ENCODE assay signal across 7 cellular contexts in the genomic region with DNA sequence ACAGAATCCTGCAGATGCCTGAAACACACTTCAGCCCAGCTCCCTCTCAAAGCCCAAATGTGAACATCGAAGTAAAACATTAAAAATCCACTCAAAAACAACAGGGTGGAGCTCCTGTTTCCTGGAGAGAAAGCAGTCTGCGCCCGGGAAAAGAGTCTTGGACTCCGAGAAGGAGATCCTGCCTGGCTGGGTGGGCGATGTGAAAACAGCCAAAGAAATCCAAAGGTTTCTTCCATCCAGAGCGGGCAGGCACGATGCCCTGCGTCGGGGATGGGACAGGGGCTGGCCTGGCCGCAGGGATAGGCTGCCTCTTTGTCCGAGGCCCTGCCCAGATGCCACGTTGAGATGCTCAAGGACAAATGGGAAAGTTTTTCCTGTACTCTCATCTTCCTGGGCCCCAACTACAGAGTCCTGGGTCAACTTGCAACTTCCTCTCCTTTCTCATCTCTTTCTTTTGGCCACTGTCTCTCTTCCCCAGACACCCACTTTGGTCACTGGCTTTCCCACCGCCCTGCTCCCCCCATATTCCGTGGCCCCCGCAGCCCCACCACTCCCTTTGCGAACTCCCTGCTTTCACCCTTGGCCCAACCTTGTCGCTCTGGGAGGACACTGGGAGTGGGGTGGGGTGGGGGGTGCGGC. TPM values are rescaled to one million over a fixed set of nuclear protein-coding genes. Genes with fewer than 3 reads are reported as not detected.
DNase-seq lines count a peak whose midpoint lies in the region; ATAC-seq, FAIRE-seq and TF ChIP-seq lines count a peak whose summit lies in the region.

No MANE protein-coding gene starts in this region.

- intact Hi-C loops in adrenal gland (cut with DNase I) = no loop called here

- DNase-seq in NCI-H146 treated with DMSO at 0.1 percent for 48 hours (lab: John Stamatoyannopoulos, UW; ENCODE audit: unreplicated experiment) = peak; percentile 29
- peak; percentile 81 to 93 (median 92) for DNase-seq in adrenal gland
- peak; percentile 90 to 95 for DNase-seq in cardiac muscle cell (ENCODE audit: low read depth in 1 of 2, low spot score in 1 of 2)
- peak; percentile 64 for DNase-seq in occipital lobe (lab: John Stamatoyannopoulos, UW)
- no peak for DNase-seq in NCI-H2081 treated with DMSO at 0.1 percent for 48 hours (lab: John Stamatoyannopoulos, UW)

- no peak for TF ChIP-seq CTCF in adrenal gland (IDR thresholded peaks at IDR 0.05)
- TF ChIP-seq CTCF in cardiac muscle cell (IDR thresholded peaks at IDR 0.05; ENCODE audit: low read depth, low read length) = no peak

- TF ChIP-seq POLR2A in adrenal gland (IDR thresholded peaks at IDR 0.05) = peak in 1 of 2 donors; percentile 64

- H3K4me1 ChIP-seq in adrenal gland (replicated peaks in 1 of 2) = peaks cover 12 to 51% of the 10 kb centered on the region in 2 donors
- peaks cover 20% of the 10 kb centered on the region for H3K4me1 ChIP-seq in cardiac muscle cell (ENCODE audit: low read depth)

- H3K27me3 ChIP-seq in adrenal gland = no peaks in the 10 kb centered on the region
- no peaks in the 10 kb centered on the region for H3K27me3 ChIP-seq in cardiac muscle cell

- WGBS in adrenal gland, 4 donors = 3 to 7% (median 4%) methylated on average over 12 to 18 of the region's 18 CpGs

- peak overlapping the region; percentile 84 to 99 (median 95) for H3K27ac ChIP-seq in adrenal gland
- peak overlapping the region; percentile 69 for H3K27ac ChIP-seq in cardiac muscle cell

- H3K36me3 ChIP-seq in adrenal gland (replicated peaks in 1 of 2) (no peaks in the 10 kb centered on the region), cardiac muscle cell (no peaks in the 10 kb centered on the region)

- ATAC-seq in GM21515 (IDR thresholded peaks at IDR 0.05; ENCODE audit: unreplicated experiment) = no peak

- H3K4me3 ChIP-seq in adrenal gland = peak overlapping the region; percentile 50 to 93 (median 81)
- peak overlapping the region; percentile 65 for H3K4me3 ChIP-seq in cardiac muscle cell

- H3K9me3 ChIP-seq in adrenal gland (replicated peaks in 1 of 3) (no peaks in the 10 kb centered on the region), cardiac muscle cell (ENCODE audit: low read depth) (no peaks in the 10 kb centered on the region)

- peak; percentile 93 for FAIRE-seq in G401.6 (lab: Jason Lieb, UNC)

RNA-seq across cellular contexts. Expression of a gene that starts 0.6 kb away (rescaled TPM):
- total RNA-seq in adrenal gland = 100 to 1,000 TPM in 1 of 8 donors, 10 to 100 TPM in 7; 26.4 to 148 (median 51.0) TPM
- 10 to 100 TPM; 19.3 to 38.2 (median 23.5) TPM for polyA plus RNA-seq in adrenal gland
- total RNA-seq in cardiac muscle cell = 39.8 and 76.7 TPM in 2 replicates
- 57.5 and 72.5 TPM in 2 replicates for polyA plus RNA-seq in cardiac muscle cell
- 10.5 TPM for total RNA-seq in occipital lobe

RNA-seq across cellular contexts. Expression of a gene that starts 55.6 kb away (rescaled TPM):
- total RNA-seq in adrenal gland = 100 to 1,000 TPM; 138 to 467 (median 388) TPM
- polyA plus RNA-seq in adrenal gland = 100 to 1,000 TPM in 1 of 3 donors, 10 to 100 TPM in 2; 56.3 to 428 (median 84.1) TPM
- 458 and 473 TPM in 2 replicates for total RNA-seq in cardiac muscle cell
- polyA plus RNA-seq in cardiac muscle cell = 301 and 323 TPM in 2 replicates
- total RNA-seq in occipital lobe = 405 TPM
